ENCODE assay signal across 8 cellular contexts in genomic region chr6:47135772-47136171, GRCh38.
DNase-seq lines count a peak whose midpoint lies in the region; ATAC-seq and TF ChIP-seq lines count a peak whose summit lies in the region.

No MANE protein-coding gene starts in this region.

- H3K4me3 ChIP-seq in mesodermal cell (ENCODE audit: extremely low read depth, insufficient read depth, low read length, poor library complexity, severe bottlenecking) = no peak overlapping the region
- H3K4me3 ChIP-seq in aorta (ENCODE audit: low read length in 2 of 2) = no peak overlapping the region
- H3K4me3 ChIP-seq in thyroid gland (replicated peaks in 1 of 3) = no peak overlapping the region

- no peak for TF ChIP-seq POLR2A in thyroid gland (IDR thresholded peaks at IDR 0.05)

- H3K4me1 ChIP-seq in mesodermal cell (ENCODE audit: control insufficient read depth, insufficient read depth, low read length, poor library complexity, severe bottlenecking) (peaks cover 58% of the 10 kb centered on the region), aorta (ENCODE audit: control insufficient read depth in 1 of 2, insufficient read depth in 2 of 2, low read length in 2 of 2) (no peaks in the 10 kb centered on the region), thyroid gland (peaks cover 6 to 14% of the 10 kb centered on the region in 2 donors)

- no peaks in the 10 kb centered on the region for H3K36me3 ChIP-seq in mesodermal cell (ENCODE audit: control insufficient read depth, insufficient read depth, low read length)
- H3K36me3 ChIP-seq in aorta (ENCODE audit: control insufficient read depth in 1 of 2, insufficient read depth in 2 of 2, low read length in 1 of 2) = no peaks in the 10 kb centered on the region
- H3K36me3 ChIP-seq in thyroid gland = no peaks in the 10 kb centered on the region

- DNase-seq in DMS153 (lab: John Stamatoyannopoulos, UW) = peak; percentile 78
- peak; percentile 57 for DNase-seq in NCI-H2029 treated with DMSO at 0.1 percent for 48 hours (lab: John Stamatoyannopoulos, UW)
- peak; percentile 56 for DNase-seq in brain pericyte (ENCODE audit: low read depth, low spot score)
- DNase-seq in posterior vena cava (ENCODE audit: low spot score) = no peak
- DNase-seq in aorta = no peak
- no peak for DNase-seq in stimulated activated CD4-positive, alpha-beta T cell treated with anti-CD3 and anti-CD28 coated beads, Interleukin-4, amount 100 ng/mL, for 24 hours
- no peak for DNase-seq in thyroid gland

- no peak for TF ChIP-seq CTCF in thyroid gland (IDR thresholded peaks at IDR 0.05)

- H3K9me3 ChIP-seq in mesodermal cell (ENCODE audit: control insufficient read depth, low read length) (no peaks in the 10 kb centered on the region), aorta (ENCODE audit: control insufficient read depth, low read length) (no peaks in the 10 kb centered on the region), thyroid gland (no peaks in the 10 kb centered on the region)

- 88% methylated on average over 3 of the region's 3 CpGs; no CpG with 5 or more reads in 1 of the 2 experiments for WGBS in mesodermal cell (ENCODE audit: insufficient coverage in 2 of 2), 2 experiments
- WGBS in aorta, 2 donors = 69 to 72% methylated on average over 3 of the region's 3 CpGs
- WGBS in thyroid gland, 2 donors = 82 to 87% methylated on average over 3 of the region's 3 CpGs

- H3K27me3 ChIP-seq in aorta (ENCODE audit: control insufficient read depth in 1 of 2, insufficient read depth in 2 of 2, low read length in 1 of 2) (no peaks in the 10 kb centered on the region), thyroid gland (no peaks in the 10 kb centered on the region)

- H3K27ac ChIP-seq in mesodermal cell (ENCODE audit: low read depth, low read length, severe bottlenecking) (peak overlapping the region; percentile 93), aorta (ENCODE audit: low read depth in 1 of 2, low read length in 2 of 2) (no peak overlapping the region), thyroid gland (no peak overlapping the region)

- ATAC-seq in aorta (ENCODE audit: low FRiP score) = no peak

- intact Hi-C loops in posterior vena cava (cut with DNase I) (no loop called here), aorta (cut with DNase I) (no loop called here), thyroid gland (cut with DNase I) (no loop called here)

Comparison
In these comparisons a context has a peak if more than half of its experiments do, and no peak if none do; other contexts are left out.
1. DNase-seq: peak in DMS153 (single experiment), NCI-H2029 treated with DMSO at 0.1 percent for 48 hours (single experiment) and brain pericyte (single experiment); none in posterior vena cava (single experiment), aorta (0 of 2), stimulated activated CD4-positive, alpha-beta T cell treated with anti-CD3 and anti-CD28 coated beads, Interleukin-4, amount 100 ng/mL, for 24 hours (single experiment) and thyroid gland (0 of 2).